20 cellular contexts compared by ENCODE assay signal in genomic region chr17:7109461-7110322, GRCh38.
A peak's percentile ranks its signal among the peaks of the same experiment; 100 is the strongest.
DNase-seq lines count a peak whose midpoint lies in the region; ATAC-seq and TF ChIP-seq lines count a peak whose summit lies in the region.
"Had no signal": no experiment of that assay in that cellular context is flagged by ENCODE, and none has a peak within 500 bp of the region (broad histone marks: within the 10 kb centered on the region; RNA-seq: fewer than 3 reads in every experiment).

No MANE protein-coding gene starts in this region.

- no peaks in the 10 kb centered on the region for H3K36me3 Mint-ChIP-seq in stimulated activated effector memory CD8-positive, alpha-beta T cell treated with anti-CD3 and anti-CD28 coated beads, Interleukin-12 subunit alpha, Interleukin-12 subunit beta, amount 100 ng/mL, for 72 hours
- H3K36me3 Mint-ChIP-seq: CD8-positive, alpha-beta memory T cell; memory B cell had no signal

- peak; percentile 51 for ATAC-seq in stimulated activated effector memory CD8-positive, alpha-beta T cell treated with anti-CD3 and anti-CD28 coated beads, Interleukin-12 subunit alpha, Interleukin-12 subunit beta, amount 100 ng/mL, for 72 hours
- no peak for ATAC-seq in GM21367 (IDR thresholded peaks at IDR 0.05; ENCODE audit: unreplicated experiment)
- ATAC-seq: left cardiac atrium had no signal

- H3K4me1 Mint-ChIP-seq in stimulated activated effector memory CD8-positive, alpha-beta T cell treated with anti-CD3 and anti-CD28 coated beads, Interleukin-12 subunit alpha, Interleukin-12 subunit beta, amount 100 ng/mL, for 72 hours = peaks cover 13% of the 10 kb centered on the region

- DNase-seq in activated effector memory CD4-positive, alpha-beta T cell treated with anti-CD3 and anti-CD28 coated beads, Interleukin-2, amount 50 U/mL, for 16 hours = peak; percentile 59
- DNase-seq in activated effector memory CD4-positive, alpha-beta T cell treated with Interleukin-2 at 50 U/mL for 16 hours = no peak
- DNase-seq in NB4 (ENCODE audit: low read depth) (peak; percentile 45), islet precursor cell (peak; percentile 49), activated gamma-delta T cell treated with Interleukin-2 at 50 U/mL for 16 hours (no peak), NCI-H1694 (lab: John Stamatoyannopoulos, UW) (no peak)
- DNase-seq in stimulated activated effector memory CD8-positive, alpha-beta T cell treated with anti-CD3 and anti-CD28 coated beads, Interleukin-12 subunit alpha, Interleukin-12 subunit beta, amount 100 ng/mL, for 72 hours (ENCODE audit: low spot score in 2 of 2) = no peak
- DNase-seq: activated CD4-positive, alpha-beta T cell treated with anti-CD3 and anti-CD28 coated beads for 48 hours; CD8-positive, alpha-beta memory T cell; left cardiac atrium; NCI-H1092 treated with DMSO at 0.1 percent for 48 hours; NCI-H2081; NCI-H82; stimulated activated CD4-positive, alpha-beta T cell treated with anti-CD3 and anti-CD28 coated beads, Interleukin-4, amount 100 ng/mL, for 24 hours; stomach; tibial artery had no signal

- no peaks in the 10 kb centered on the region for H3K9me3 Mint-ChIP-seq in stimulated activated effector memory CD8-positive, alpha-beta T cell treated with anti-CD3 and anti-CD28 coated beads, Interleukin-12 subunit alpha, Interleukin-12 subunit beta, amount 100 ng/mL, for 72 hours
- H3K9me3 Mint-ChIP-seq: activated T-helper 1 cell treated with anti-CD3 and anti-CD28 coated beads, Interleukin-12 subunit alpha, Interleukin-12 subunit beta, Interleukin-2, Interleukin-4 antibody, amounts not matched to agents 30 ng/mL and 10 ng/mL and 1 ng/mL, durations not matched to agents 14 hours and 24 hours and 36 hours; memory B cell; T-helper 1 cell treated with Interleukin-12 subunit alpha and Interleukin-12 subunit beta and Interleukin-4 antibody, amounts not matched to agents 30 μg/mL and 1 μg/mL, for 36 hours had no signal

- H3K27ac Mint-ChIP-seq in stimulated activated effector memory CD8-positive, alpha-beta T cell treated with anti-CD3 and anti-CD28 coated beads, Interleukin-12 subunit alpha, Interleukin-12 subunit beta, amount 100 ng/mL, for 72 hours = peak overlapping the region; percentile 67
- H3K27ac Mint-ChIP-seq: activated T-helper 1 cell treated with anti-CD3 and anti-CD28 coated beads, Interleukin-12 subunit alpha, Interleukin-12 subunit beta, Interleukin-2, Interleukin-4 antibody, amounts not matched to agents 30 ng/mL and 10 ng/mL and 1 ng/mL, durations not matched to agents 14 hours and 24 hours and 36 hours; memory B cell; T-helper 1 cell treated with Interleukin-12 subunit alpha and Interleukin-12 subunit beta and Interleukin-4 antibody, amounts not matched to agents 30 μg/mL and 1 μg/mL, for 36 hours had no signal

- no peak overlapping the region for H3K4me3 ChIP-seq in NB4 (ENCODE audit: low read depth, low read length)
- H3K4me3 ChIP-seq: stomach, tibial artery had no signal

- TF ChIP-seq CTCF in NB4 (IDR thresholded peaks at IDR 0.05; ENCODE audit: low read depth, low read length) = no peak

- H3K4me3 Mint-ChIP-seq in stimulated activated effector memory CD8-positive, alpha-beta T cell treated with anti-CD3 and anti-CD28 coated beads, Interleukin-12 subunit alpha, Interleukin-12 subunit beta, amount 100 ng/mL, for 72 hours = no peak overlapping the region
- H3K4me3 Mint-ChIP-seq: activated T-helper 1 cell treated with anti-CD3 and anti-CD28 coated beads, Interleukin-12 subunit alpha, Interleukin-12 subunit beta, Interleukin-2, Interleukin-4 antibody, amounts not matched to agents 30 ng/mL and 10 ng/mL and 1 ng/mL, durations not matched to agents 14 hours and 24 hours and 36 hours; CD8-positive, alpha-beta memory T cell; memory B cell; T-helper 1 cell treated with Interleukin-12 subunit alpha and Interleukin-12 subunit beta and Interleukin-4 antibody, amounts not matched to agents 30 μg/mL and 1 μg/mL, for 36 hours had no signal

- TF ChIP-seq POLR2A in NB4 (IDR thresholded peaks at IDR 0.05; ENCODE audit: extremely low read depth, insufficient read length) = no peak

Comparison
In these comparisons a context has a peak if more than half of its experiments do, and no peak if none do; other contexts are left out.
1. DNase-seq: peak in activated effector memory CD4-positive, alpha-beta T cell treated with anti-CD3 and anti-CD28 coated beads, Interleukin-2, amount 50 U/mL, for 16 hours (single experiment), NB4 (single experiment) and islet precursor cell (single experiment); none in activated effector memory CD4-positive, alpha-beta T cell treated with Interleukin-2 at 50 U/mL for 16 hours (single experiment), stimulated activated effector memory CD8-positive, alpha-beta T cell treated with anti-CD3 and anti-CD28 coated beads, Interleukin-12 subunit alpha, Interleukin-12 subunit beta, amount 100 ng/mL, for 72 hours (0 of 2), activated gamma-delta T cell treated with Interleukin-2 at 50 U/mL for 16 hours (single experiment) and NCI-H1694 (single experiment).